Comparison of ENCODE assay signal across 8 cellular contexts in the genomic region with DNA sequence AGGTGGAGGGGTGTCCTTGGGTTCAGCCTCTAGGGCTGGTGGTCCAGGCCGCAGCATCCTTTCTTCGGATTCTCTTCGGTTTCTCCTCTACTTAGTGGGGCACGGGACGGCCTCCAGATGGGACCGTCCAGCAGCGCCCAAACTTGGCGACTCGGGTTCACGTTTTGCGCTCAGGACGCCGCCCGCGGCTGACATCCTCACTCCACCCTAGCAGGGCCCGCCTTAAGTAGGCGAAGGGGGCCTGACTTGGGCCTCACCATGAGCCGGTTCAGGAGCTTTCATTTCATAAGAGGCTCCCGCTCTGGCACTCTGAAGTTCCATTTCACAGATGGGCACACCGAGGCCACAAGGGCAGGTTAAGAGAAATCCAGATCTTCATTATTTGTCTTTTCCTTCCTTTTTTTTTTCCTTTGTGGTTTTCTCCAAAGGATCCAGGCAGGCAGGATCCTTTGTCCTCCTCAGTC.
DNase-seq lines count a peak whose midpoint lies in the region; ATAC-seq and TF ChIP-seq lines count a peak whose summit lies in the region.

No MANE protein-coding gene starts in this region.

- H3K36me3 ChIP-seq in rectal smooth muscle tissue (ENCODE audit: control insufficient read depth, insufficient read depth, low read length): no peaks in the 10 kb centered on the region

- no peak for ATAC-seq in GM18873 (IDR thresholded peaks at IDR 0.05; ENCODE audit: low FRiP score, unreplicated experiment)

- H3K27me3 Mint-ChIP-seq in activated T-cell treated with anti-CD3 and anti-CD28 coated beads, Interleukin-2, amount 50 U/mL, for 24 hours: peaks cover 38% of the 10 kb centered on the region

- no peaks in the 10 kb centered on the region for H3K9me3 Mint-ChIP-seq in activated T-cell treated with anti-CD3 and anti-CD28 coated beads, Interleukin-2, amount 50 U/mL, for 24 hours

- DNase-seq in activated T-cell treated with anti-CD3 and anti-CD28 coated beads, Interleukin-2, amount 50 U/mL, for 24 hours: peak; percentile 39
- no peak for DNase-seq in activated T-cell treated with anti-CD3 and anti-CD28 coated beads, Interleukin-2, amount 50 U/mL, for 48 hours
- peak; percentile 28 for DNase-seq in NCI-H774 (lab: John Stamatoyannopoulos, UW)
- DNase-seq in epithelial cell of proximal tubule (ENCODE audit: low read depth): no peak
- DNase-seq in midbrain (lab: John Stamatoyannopoulos, UW): no peak
- no peak for DNase-seq in GF-D8 (lab: John Stamatoyannopoulos, UW)

- peaks cover 18% of the 10 kb centered on the region for H3K4me1 Mint-ChIP-seq in activated T-cell treated with anti-CD3 and anti-CD28 coated beads, Interleukin-2, amount 50 U/mL, for 24 hours (ENCODE audit: low read depth)

- H3K27me3 ChIP-seq in rectal smooth muscle tissue (ENCODE audit: control insufficient read depth, insufficient read depth, low read length): peaks cover 2% of the 10 kb centered on the region

- peak overlapping the region; percentile 66 for H3K4me3 Mint-ChIP-seq in activated T-cell treated with anti-CD3 and anti-CD28 coated beads, Interleukin-2, amount 50 U/mL, for 24 hours

- peak overlapping the region; percentile 38 for H3K9ac ChIP-seq in rectal smooth muscle tissue (ENCODE audit: low read length)

- TF ChIP-seq CTCF in epithelial cell of proximal tubule (conservative IDR thresholded peaks at IDR 0.05; ENCODE audit: low read depth, low read length): no peak

- no peaks in the 10 kb centered on the region for H3K36me3 Mint-ChIP-seq in activated T-cell treated with anti-CD3 and anti-CD28 coated beads, Interleukin-2, amount 50 U/mL, for 24 hours (ENCODE audit: low read depth)

- peak overlapping the region; percentile 69 for H3K27ac Mint-ChIP-seq in activated T-cell treated with anti-CD3 and anti-CD28 coated beads, Interleukin-2, amount 50 U/mL, for 24 hours

- H3K27ac ChIP-seq in rectal smooth muscle tissue (ENCODE audit: low read depth, low read length): no peak overlapping the region

- H3K4me3 ChIP-seq in epithelial cell of proximal tubule (ENCODE audit: low read depth, low read length): peak overlapping the region; percentile 95
- H3K4me3 ChIP-seq in rectal smooth muscle tissue (ENCODE audit: low read length): peak overlapping the region; percentile 75

- H3K4me1 ChIP-seq in rectal smooth muscle tissue (ENCODE audit: control insufficient read depth, insufficient read depth, low read length): peaks cover 11% of the 10 kb centered on the region

Comparison
In these comparisons a context has a peak if more than half of its experiments do, and no peak if none do; other contexts are left out.
1. DNase-seq: peak in activated T-cell treated with anti-CD3 and anti-CD28 coated beads, Interleukin-2, amount 50 U/mL, for 24 hours (single experiment) and NCI-H774 (single experiment); none in activated T-cell treated with anti-CD3 and anti-CD28 coated beads, Interleukin-2, amount 50 U/mL, for 48 hours (0 of 2), epithelial cell of proximal tubule (single experiment), midbrain (single experiment) and GF-D8 (single experiment).